In genomic region chr5:94700592-94700991, GRCh38 we compare ENCODE assay signal across 11 cellular contexts.
A peak's percentile ranks its signal among the peaks of the same experiment; 100 is the strongest.
DNase-seq lines count a peak whose midpoint lies in the region; ATAC-seq and TF ChIP-seq lines count a peak whose summit lies in the region.
"Had no signal": no experiment of that assay in that cellular context is flagged by ENCODE, and none has a peak within 500 bp of the region (broad histone marks: within the 10 kb centered on the region; RNA-seq: fewer than 3 reads in every experiment).

No MANE protein-coding gene starts in this region.

- H3K4me3 ChIP-seq in GM12864 (ENCODE audit: low read depth, low read length) (no peak overlapping the region), foreskin fibroblast (ENCODE audit: low read depth in 1 of 2, low read length in 2 of 2) (no peak overlapping the region)

- TF ChIP-seq CTCF in GM12864 (IDR thresholded peaks at IDR 0.05; ENCODE audit: low read depth, low read length, missing control alignments) (no peak), foreskin fibroblast (IDR thresholded peaks at IDR 0.05; ENCODE audit: low read depth, low read length) (no peak)

- DNase-seq in GM12864 (ENCODE audit: low read depth) (peak; percentile 25), NCI-H460 (ENCODE audit: extremely low read depth, low read depth) (peak; percentile 93), left lobe of liver (ENCODE audit: low spot score) (no peak), cerebellar nuclear complex (lab: John Stamatoyannopoulos, UW) (no peak), NOMO-1 treated with DMSO at 0.1 percent for 48 hours (lab: John Stamatoyannopoulos, UW; ENCODE audit: unreplicated experiment) (no peak), foreskin fibroblast (no peak)
- DNase-seq: activated CD8-positive, alpha-beta memory T cell treated with anti-CD3 and anti-CD28 coated beads, Interleukin-2, amount 50 U/mL, for 48 hours; NCI-H2227 treated with DMSO at 0.1 percent for 48 hours; SW 1271 had no signal

- ATAC-seq in GM19395 (IDR thresholded peaks at IDR 0.05; ENCODE audit: unreplicated experiment) (peak; percentile 89), HG02884 (IDR thresholded peaks at IDR 0.05; ENCODE audit: unreplicated experiment) (peak; percentile 64), left lobe of liver (no peak)

Comparison
In these comparisons a context has a peak if more than half of its experiments do, and no peak if none do; other contexts are left out.
1. DNase-seq: peak in GM12864 (single experiment) and NCI-H460 (single experiment); none in left lobe of liver (single experiment), cerebellar nuclear complex (0 of 2), NOMO-1 treated with DMSO at 0.1 percent for 48 hours (single experiment) and foreskin fibroblast (0 of 2).